Comparison of ENCODE assay signal across 17 cellular contexts in genomic region chr3:14147617-14148016, GRCh38. TPM values are rescaled to one million over a fixed set of nuclear protein-coding genes. Genes with fewer than 3 reads are reported as not detected.
DNase-seq lines count a peak whose midpoint lies in the region; ATAC-seq and TF ChIP-seq lines count a peak whose summit lies in the region.
"Had no signal": no experiment of that assay in that cellular context is flagged by ENCODE, and none has a peak within 500 bp of the region (broad histone marks: within the 10 kb centered on the region; RNA-seq: fewer than 3 reads in every experiment).

No MANE protein-coding gene starts in this region.

- H2AFZ ChIP-seq in IMR-90 (replicated peaks; ENCODE audit: low read length, poor library complexity), result peak overlapping the region; percentile 7

- intact Hi-C loops in CD8-positive, alpha-beta T cell (cut with DNase I, micrococcal nuclease), result no loop called here
- intact Hi-C loops in IMR-90 (cut with micrococcal nuclease), result no loop called here

- peaks cover 16% of the 10 kb centered on the region; the same call in 1 of the 2 replicates for H3K9me1 ChIP-seq in IMR-90 (ENCODE audit: insufficient read depth, low read length)

- H3K4ac ChIP-seq in IMR-90 (ENCODE audit: low read depth, low read length), result no peak overlapping the region

- peak overlapping the region; percentile 98 for H3K27ac Mint-ChIP-seq in CD8-positive, alpha-beta T cell
- peak overlapping the region; percentile 98 to 99 for H3K27ac Mint-ChIP-seq in effector memory CD8-positive, alpha-beta T cell
- peak overlapping the region; percentile 78 for H3K27ac Mint-ChIP-seq in osteocyte (ENCODE audit: unreplicated experiment)
- H3K27ac Mint-ChIP-seq: activated T-helper 2 cell treated with anti-CD3 and anti-CD28 coated beads, Interferon-gamma antibody, Interleukin-2, Interleukin-4, amounts not matched to agents 10 μg/mL and 5 μg/mL and 100 μg/mL, durations not matched to agents 14 hours and 24 hours and 36 hours had no signal

- peaks cover 9% of the 10 kb centered on the region for H3K36me3 ChIP-seq in CD8-positive, alpha-beta T cell (ENCODE audit: insufficient read depth, low read length)
- H3K36me3 ChIP-seq in IMR-90 (ENCODE audit: control insufficient read depth, insufficient read depth, low read length), result peaks cover 55% of the 10 kb centered on the region

- no peak overlapping the region for H2BK120ac ChIP-seq in IMR-90 (ENCODE audit: low read depth, low read length)

- H3K18ac ChIP-seq in IMR-90 (ENCODE audit: low read depth, low read length), result no peak overlapping the region

- no TSS peak for BruUV-seq in IMR-90 (replicated peaks; lab: Mats Ljungman, UMichigan)

- H3K14ac ChIP-seq in IMR-90 (replicated peaks; ENCODE audit: low read depth, low read length), result no peak overlapping the region

- H3K23ac ChIP-seq in IMR-90 (ENCODE audit: low read depth, low read length), result no peak overlapping the region

- dilution Hi-C loops in IMR-90 (cut with HindIII; ENCODE audit: low sequenced_read_pairs, unreplicated experiment), result no loop called here

- peaks cover 29% of the 10 kb centered on the region for H3K4me1 Mint-ChIP-seq in CD8-positive, alpha-beta T cell (ENCODE audit: low read depth)
- peaks cover 25 to 31% of the 10 kb centered on the region in 2 donors for H3K4me1 Mint-ChIP-seq in effector memory CD8-positive, alpha-beta T cell (ENCODE audit: low read depth in 2 of 2)
- peaks cover 31% of the 10 kb centered on the region for H3K4me1 Mint-ChIP-seq in osteocyte (ENCODE audit: unreplicated experiment)

- H3K4me3 Mint-ChIP-seq in CD8-positive, alpha-beta T cell, result no peak overlapping the region
- H3K4me3 Mint-ChIP-seq in effector memory CD8-positive, alpha-beta T cell, result no peak overlapping the region
- H3K4me3 Mint-ChIP-seq in osteocyte (ENCODE audit: unreplicated experiment), result no peak overlapping the region

- no peaks in the 10 kb centered on the region for H3K9me3 ChIP-seq in CD8-positive, alpha-beta T cell (ENCODE audit: low read length)
- no peaks in the 10 kb centered on the region for H3K9me3 ChIP-seq in IMR-90 (ENCODE audit: control insufficient read depth, insufficient read depth, low read length)

- no peak overlapping the region for H3K4me3 ChIP-seq in CD8-positive, alpha-beta T cell (ENCODE audit: low read depth, low read length)
- H3K4me3 ChIP-seq in IMR-90 (ENCODE audit: insufficient read depth, low read depth, low read length), result no peak overlapping the region
- H3K4me3 ChIP-seq: GM12878 had no signal

- no peak overlapping the region for H2AK5ac ChIP-seq in IMR-90 (ENCODE audit: low read depth, low read length)

- no peaks in the 10 kb centered on the region for H3K27me3 Mint-ChIP-seq in CD8-positive, alpha-beta T cell (ENCODE audit: low read depth)
- no peaks in the 10 kb centered on the region for H3K27me3 Mint-ChIP-seq in effector memory CD8-positive, alpha-beta T cell
- H3K27me3 Mint-ChIP-seq in osteocyte (ENCODE audit: unreplicated experiment), result no peaks in the 10 kb centered on the region

- peak in 2 of 7 experiments; percentile 8 to 44 for DNase-seq in CD8-positive, alpha-beta T cell
- DNase-seq in IMR-90, result no peak
- DNase-seq in effector memory CD8-positive, alpha-beta T cell, result no peak
- DNase-seq in osteocyte (ENCODE audit: extremely low spot score, unreplicated experiment), result peak; percentile 44
- no peak for DNase-seq in DMS153 treated with DMSO at 0.1 percent for 48 hours (lab: John Stamatoyannopoulos, UW; ENCODE audit: unreplicated experiment)
- DNase-seq in NCI-H2107 (lab: John Stamatoyannopoulos, UW), result no peak
- DNase-seq in amniotic stem cell (lab: John Stamatoyannopoulos, UW), result no peak
- DNase-seq: C1 segment of cervical spinal cord; EL; NCI-H1417 treated with DMSO at 0.1 percent for 48 hours; NCI-H345; PC-3; stimulated activated CD4-positive, alpha-beta T cell treated with anti-CD3 and anti-CD28 coated beads, Interleukin-2, amount 100 ng/mL, for 48 hours had no signal

- TF ChIP-seq CTCF in CD8-positive, alpha-beta T cell (IDR thresholded peaks at IDR 0.05), result no peak
- TF ChIP-seq CTCF in IMR-90 (conservative IDR thresholded peaks at IDR 0.05; ENCODE audit: low read depth, low read length) (no peak), osteocyte (IDR thresholded peaks at IDR 0.05) (no peak)

- peaks cover 32% of the 10 kb centered on the region for H3K4me1 ChIP-seq in CD8-positive, alpha-beta T cell (ENCODE audit: insufficient read depth, low read length)
- H3K4me1 ChIP-seq in IMR-90 (ENCODE audit: control insufficient read depth, insufficient read depth, low read length), result peaks cover 17% of the 10 kb centered on the region

- no peak overlapping the region for H4K8ac ChIP-seq in IMR-90 (ENCODE audit: low read depth in 2 of 2, low read length in 2 of 2)

- H3K9me3 Mint-ChIP-seq in CD8-positive, alpha-beta T cell, result no peaks in the 10 kb centered on the region
- no peaks in the 10 kb centered on the region for H3K9me3 Mint-ChIP-seq in effector memory CD8-positive, alpha-beta T cell
- H3K9me3 Mint-ChIP-seq in osteocyte (ENCODE audit: unreplicated experiment), result no peaks in the 10 kb centered on the region
- H3K9me3 Mint-ChIP-seq: activated T-helper 2 cell treated with anti-CD3 and anti-CD28 coated beads, Interferon-gamma antibody, Interleukin-2, Interleukin-4, amounts not matched to agents 10 μg/mL and 5 μg/mL and 100 μg/mL, durations not matched to agents 14 hours and 24 hours and 36 hours had no signal

- H2BK5ac ChIP-seq in IMR-90 (ENCODE audit: low read depth, low read length, poor library complexity, severe bottlenecking), result no peak overlapping the region

- no peak for TF ChIP-seq POLR2A in IMR-90 (IDR thresholded peaks at IDR 0.05; ENCODE audit: low read depth, low read length)

- H4K91ac ChIP-seq in IMR-90 (ENCODE audit: insufficient read depth, low read depth, low read length), result no peak overlapping the region

- H3K79me1 ChIP-seq in IMR-90 (ENCODE audit: low read depth in 1 of 2, low read length in 2 of 2), result peaks cover 0 to 8% of the 10 kb centered on the region in 2 experiments; a peak in 2 of 4 replicates

- H3K27ac ChIP-seq in CD8-positive, alpha-beta T cell (ENCODE audit: low read depth, low read length), result no peak overlapping the region
- no peak overlapping the region for H3K27ac ChIP-seq in IMR-90 (ENCODE audit: insufficient read depth, low read length)
- H3K27ac ChIP-seq: epithelial cell of prostate had no signal

- TF ChIP-seq RAD21 in IMR-90 (IDR thresholded peaks at IDR 0.05; ENCODE audit: low read length), result no peak

- no peak overlapping the region for H3K9ac ChIP-seq in IMR-90 (ENCODE audit: low read depth, low read length)

- 97% methylated on average over 7 of the region's 12 CpGs; no CpG with 5 or more reads in 1 of the 2 experiments for WGBS in IMR-90 (ENCODE audit: extremely low coverage in 2 of 2, insufficient read length in 1 of 2), 2 experiments

- H2BK15ac ChIP-seq in IMR-90 (ENCODE audit: low read depth, low read length), result no peak overlapping the region

- H4K20me1 ChIP-seq in IMR-90 (ENCODE audit: insufficient read depth, low read length), result peaks cover 7% of the 10 kb centered on the region

- H3K56ac ChIP-seq in IMR-90 (ENCODE audit: extremely low read depth, insufficient read depth, low read length), result no peak overlapping the region

- H2AK9ac ChIP-seq in IMR-90 (replicated peaks; ENCODE audit: low read depth, low read length, poor library complexity), result no peak overlapping the region

- H4K5ac ChIP-seq in IMR-90 (ENCODE audit: low read depth, low read length), result no peak overlapping the region

- ATAC-seq in CD8-positive, alpha-beta T cell, result no peak
- no peak for ATAC-seq in IMR-90 (ENCODE audit: low read depth)
- no peak for ATAC-seq in effector memory CD8-positive, alpha-beta T cell (replicated peaks)
- ATAC-seq in GM21717 (IDR thresholded peaks at IDR 0.05; ENCODE audit: unreplicated experiment), result no peak
- ATAC-seq: GM12878, PC-3 had no signal

- in situ Hi-C loops in IMR-90 (cut with MboI; ENCODE audit: low sequenced_read_pairs), result loop anchor here (25.0 kb wide), 1 partner anchor 110 kb away; no protein-coding TSS in a partner anchor

- peaks cover 68% of the 10 kb centered on the region for H3K36me3 Mint-ChIP-seq in CD8-positive, alpha-beta T cell
- peaks cover 50% of the 10 kb centered on the region for H3K36me3 Mint-ChIP-seq in effector memory CD8-positive, alpha-beta T cell (ENCODE audit: insufficient read depth)
- H3K36me3 Mint-ChIP-seq in osteocyte (ENCODE audit: unreplicated experiment), result peaks cover 23% of the 10 kb centered on the region

- POLR2A ChIA-PET in CD8-positive, alpha-beta T cell (lab: Charles Lee), result no interaction called here
- POLR2A ChIA-PET in IMR-90 (lab: Charles Lee; ENCODE audit: unreplicated experiment), result no interaction called here

- no peak overlapping the region for H2BK20ac ChIP-seq in IMR-90 (ENCODE audit: low read depth, low read length)

- CTCF ChIA-PET in CD8-positive, alpha-beta T cell (lab: Charles Lee), result interaction anchor here (0.6 kb wide), 1 partner anchor 48 kb away, joined by 3 read pairs; no protein-coding TSS in a partner anchor
- CTCF ChIA-PET in IMR-90 (lab: Yijun Ruan, JAX), result no interaction called here

- H3K27me3 ChIP-seq in CD8-positive, alpha-beta T cell (ENCODE audit: insufficient read depth, low read length), result no peaks in the 10 kb centered on the region
- H3K27me3 ChIP-seq in IMR-90 (ENCODE audit: control insufficient read depth, insufficient read depth, low read length), result no peaks in the 10 kb centered on the region

- no peak overlapping the region for H3K4me2 ChIP-seq in IMR-90 (ENCODE audit: low read depth, low read length)

RNA-seq across cellular contexts. Expression of gene TMEM43, which starts 22.8 kb away (rescaled TPM):
- 10 to 100 TPM; 20.1 to 24.3 TPM for total RNA-seq in CD8-positive, alpha-beta T cell
- 103 and 114 TPM in 2 replicates for total RNA-seq in IMR-90 (2012; rRNA removed)
- polyA plus RNA-seq in IMR-90 (2012; rRNA removed), result 107 and 109 TPM in 2 replicates
- polyA plus RNA-seq in IMR-90 (2012; cell fraction: cytosol; rRNA removed), result 73.8 and 86.4 TPM in 2 replicates
- polyA plus RNA-seq in IMR-90 (2012; cell fraction: nucleus; rRNA removed; ENCODE audit: low replicate concordance), result 97.1 and 98.5 TPM in 2 replicates
- 73.3 and 76.5 TPM in 2 replicates for total RNA-seq in osteocyte

RNA-seq across cellular contexts. Expression of gene CHCHD4, which starts 22.9 kb away (rescaled TPM):
- total RNA-seq in CD8-positive, alpha-beta T cell, result 1 to 10 TPM in 1 of 2 experiments, under 1 TPM in 1; 0.71 to 1.7 TPM
- total RNA-seq in IMR-90 (2012; rRNA removed) (9.0 and 12.2 TPM in 2 replicates), osteocyte (7.2 and 7.9 TPM in 2 replicates)
- 7.4 and 9.8 TPM in 2 replicates for polyA plus RNA-seq in IMR-90 (2012; rRNA removed)
- polyA plus RNA-seq in IMR-90 (2012; cell fraction: cytosol; rRNA removed), result 4.6 and 4.8 TPM in 2 replicates
- polyA plus RNA-seq in IMR-90 (2012; cell fraction: nucleus; rRNA removed; ENCODE audit: low replicate concordance), result 1.3 and 5.0 TPM in 2 replicates

RNA-seq across cellular contexts. Expression of gene XPC, which starts 30.8 kb away (rescaled TPM):
- 10 to 100 TPM; 51.5 to 56.5 TPM for total RNA-seq in CD8-positive, alpha-beta T cell
- total RNA-seq in IMR-90 (2012; rRNA removed), result 40.5 and 48.8 TPM in 2 replicates
- polyA plus RNA-seq in IMR-90 (2012; rRNA removed), result 27.6 and 30.9 TPM in 2 replicates
- 17.6 and 18.4 TPM in 2 replicates for polyA plus RNA-seq in IMR-90 (2012; cell fraction: cytosol; rRNA removed)
- polyA plus RNA-seq in IMR-90 (2012; cell fraction: nucleus; rRNA removed; ENCODE audit: low replicate concordance), result 62.0 and 94.0 TPM in 2 replicates
- 39.4 and 41.5 TPM in 2 replicates for total RNA-seq in osteocyte

RNA-seq across cellular contexts. Expression of gene LSM3, which starts 31.0 kb away (rescaled TPM):
- total RNA-seq in CD8-positive, alpha-beta T cell, result 1 to 10 TPM; 7.5 to 8.3 TPM
- total RNA-seq in IMR-90 (2012; rRNA removed), result 3.4 and 14.2 TPM in 2 replicates
- polyA plus RNA-seq in IMR-90 (2012; rRNA removed), result 10.0 and 11.5 TPM in 2 replicates
- 0.87 and 1.00 TPM in 2 replicates for polyA plus RNA-seq in IMR-90 (2012; cell fraction: cytosol; rRNA removed)
- 0.20 and 1.8 TPM in 2 replicates for polyA plus RNA-seq in IMR-90 (2012; cell fraction: nucleus; rRNA removed; ENCODE audit: low replicate concordance)
- 9.9 and 10.0 TPM in 2 replicates for total RNA-seq in osteocyte
